Comparison of ENCODE assay signal across 16 cellular contexts in the genomic region with DNA sequence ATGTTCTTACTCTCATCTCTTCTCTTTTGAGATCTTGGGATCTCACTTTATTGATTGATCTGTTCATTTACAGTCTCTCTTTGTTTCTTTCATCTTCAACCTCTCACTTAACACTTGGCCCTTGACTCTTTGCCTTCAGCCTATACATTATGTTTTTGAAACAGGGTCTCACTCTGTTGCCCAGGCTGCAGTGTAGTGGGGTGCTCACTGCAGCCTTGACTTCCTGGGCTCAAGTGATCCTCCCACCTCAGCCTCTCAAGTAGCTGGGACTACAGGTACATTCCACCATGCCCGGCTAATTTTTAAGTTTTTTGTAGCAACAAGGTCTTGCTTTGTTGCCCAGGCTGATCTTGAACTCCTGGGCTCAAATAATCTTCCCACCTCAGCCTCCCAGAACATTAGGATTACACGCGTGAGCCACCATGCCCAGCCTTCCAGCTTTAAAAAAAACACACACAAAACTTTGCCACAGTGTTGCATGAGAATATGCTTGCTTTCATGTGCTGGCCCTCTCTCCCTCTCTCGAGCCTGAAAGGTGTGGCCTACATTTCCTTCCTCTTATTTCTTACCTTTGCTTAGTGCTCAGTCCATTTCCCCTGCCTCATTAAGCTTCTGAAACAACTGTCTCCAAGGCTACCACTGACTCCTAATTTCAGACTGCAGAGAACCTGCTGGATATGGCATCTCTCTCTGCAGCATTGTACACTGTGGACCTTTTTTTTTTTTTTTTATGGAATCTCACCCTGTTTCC. TPM values are rescaled to one million over a fixed set of nuclear protein-coding genes. Genes with fewer than 3 reads are reported as not detected.
DNase-seq lines count a peak whose midpoint lies in the region; ATAC-seq, FAIRE-seq and TF ChIP-seq lines count a peak whose summit lies in the region.
"Had no signal": no experiment of that assay in that cellular context is flagged by ENCODE, and none has a peak within 500 bp of the region (broad histone marks: within the 10 kb centered on the region; RNA-seq: fewer than 3 reads in every experiment).

No MANE protein-coding gene starts in this region.

- no peak for FAIRE-seq in kidney (lab: Jason Lieb, UNC)
- FAIRE-seq: keratinocyte had no signal

- peaks cover 2% of the 10 kb centered on the region for H3K36me3 Mint-ChIP-seq in CD8-positive, alpha-beta T cell
- peaks cover 3% of the 10 kb centered on the region for H3K36me3 Mint-ChIP-seq in memory B cell

- H3K4me3 ChIP-seq in CD8-positive, alpha-beta T cell (ENCODE audit: low read depth, low read length): peak overlapping the region; percentile 35
- H3K4me3 ChIP-seq in kidney (ENCODE audit: low read length in 2 of 2) (no peak overlapping the region), left ventricle myocardium inferior (no peak overlapping the region)

- DNase-seq in CD8-positive, alpha-beta T cell: no peak
- peak in 1 of 2 donors; percentile 34 for DNase-seq in memory B cell (ENCODE audit: low spot score in 2 of 2)
- DNase-seq in NK-92 treated with Interleukin-12 subunit alpha and Interleukin-12 subunit beta, amount 100 ng/mL, for 24 hours (lab: John Stamatoyannopoulos, UW): no peak
- no peak for DNase-seq in kidney
- no peak for DNase-seq in left ventricle myocardium inferior
- DNase-seq: activated CD4-positive, CD25-positive, alpha-beta regulatory T cell treated with anti-CD3 and anti-CD28 coated beads, Interleukin-2, amount 50 U/mL, for 72 hours; COR-L47; foreskin keratinocyte; NCI-H510A treated with DMSO at 0.1 percent for 48 hours; SHP77 treated with DMSO at 0.1 percent for 48 hours; stimulated activated CD4-positive, alpha-beta T cell treated with anti-CD3 and anti-CD28 coated beads, Interleukin-12 subunit alpha, Interleukin-12 subunit beta, amount 100 ng/mL, for 4 hours; stimulated activated CD8-positive, alpha-beta memory T cell treated with anti-CD3 and anti-CD28 coated beads, Interleukin-4, amount 100 ng/mL, for 48 hours had no signal

- H3K36me3 ChIP-seq in CD8-positive, alpha-beta T cell (ENCODE audit: insufficient read depth, low read length): no peaks in the 10 kb centered on the region
- H3K36me3 ChIP-seq in kidney (ENCODE audit: control insufficient read depth in 1 of 2, insufficient read depth in 2 of 2, low read length in 2 of 2) (no peaks in the 10 kb centered on the region), left ventricle myocardium inferior (no peaks in the 10 kb centered on the region)

- no peak for ATAC-seq in CD8-positive, alpha-beta T cell
- peak; percentile 59 for ATAC-seq in GM19351 (IDR thresholded peaks at IDR 0.05; ENCODE audit: unreplicated experiment)
- peak; percentile 69 for ATAC-seq in memory B cell (ENCODE audit: low read depth)
- ATAC-seq in GM19023 (IDR thresholded peaks at IDR 0.05; ENCODE audit: unreplicated experiment): no peak
- ATAC-seq: foreskin keratinocyte had no signal

- H3K27me3 Mint-ChIP-seq in CD8-positive, alpha-beta T cell (ENCODE audit: low read depth): no peaks in the 10 kb centered on the region
- no peaks in the 10 kb centered on the region for H3K27me3 Mint-ChIP-seq in memory B cell

- no peaks in the 10 kb centered on the region for H3K9me3 Mint-ChIP-seq in CD8-positive, alpha-beta T cell
- H3K9me3 Mint-ChIP-seq in memory B cell: peaks cover 2% of the 10 kb centered on the region

- intact Hi-C loops in CD8-positive, alpha-beta T cell (cut with DNase I, micrococcal nuclease): loop anchor here in 1 of 2 experiments (1.0 kb wide), 1 partner anchor 9 kb away; no protein-coding TSS in a partner anchor
- intact Hi-C loops in kidney (cut with DNase I) (no loop called here), left ventricle myocardium inferior (cut with micrococcal nuclease) (no loop called here)

- no peaks in the 10 kb centered on the region for H3K9me3 ChIP-seq in CD8-positive, alpha-beta T cell (ENCODE audit: low read length)
- H3K9me3 ChIP-seq in kidney (ENCODE audit: control insufficient read depth in 1 of 2, low read length in 2 of 2): no peaks in the 10 kb centered on the region
- H3K9me3 ChIP-seq in left ventricle myocardium inferior (replicated peaks): no peaks in the 10 kb centered on the region

- no peak for TF ChIP-seq CTCF in CD8-positive, alpha-beta T cell (IDR thresholded peaks at IDR 0.05)
- TF ChIP-seq CTCF in VCaP (conservative IDR thresholded peaks at IDR 0.05): no peak
- no peak for TF ChIP-seq CTCF in kidney (IDR thresholded peaks at IDR 0.05; ENCODE audit: borderline replicate concordance, extremely low read depth, insufficient read depth)
- TF ChIP-seq CTCF in left ventricle myocardium inferior (IDR thresholded peaks at IDR 0.05; ENCODE audit: borderline replicate concordance): no peak

- H3K9ac ChIP-seq in kidney (ENCODE audit: low read length in 2 of 2): no peak overlapping the region

- CTCF ChIA-PET in CD8-positive, alpha-beta T cell (lab: Charles Lee): interaction anchor here (0.9 to 1.1 kb wide), 2 partner anchors 11 to 27 kb away, joined by 3 read pairs; no protein-coding TSS in a partner anchor

- POLR2A ChIA-PET in CD8-positive, alpha-beta T cell (lab: Charles Lee): interaction anchor here (1.2 kb wide), 1 partner anchor 10 kb away, joined by 5 read pairs; a partner anchor contains a TSS

- peaks cover 75% of the 10 kb centered on the region for H3K4me1 ChIP-seq in CD8-positive, alpha-beta T cell (ENCODE audit: insufficient read depth, low read length)
- H3K4me1 ChIP-seq in kidney (ENCODE audit: control insufficient read depth in 1 of 2, insufficient read depth in 1 of 2, low read depth in 1 of 2, low read length in 2 of 2) (peaks cover 0 to 11% of the 10 kb centered on the region in 2 donors), left ventricle myocardium inferior (peaks cover 54% of the 10 kb centered on the region)

- H3K27ac Mint-ChIP-seq in CD8-positive, alpha-beta T cell: peak overlapping the region; percentile 88
- peak overlapping the region; percentile 91 for H3K27ac Mint-ChIP-seq in memory B cell

- H3K27me3 ChIP-seq in CD8-positive, alpha-beta T cell (ENCODE audit: insufficient read depth, low read length): no peaks in the 10 kb centered on the region
- no peaks in the 10 kb centered on the region for H3K27me3 ChIP-seq in left ventricle myocardium inferior (ENCODE audit: low read depth)
- H3K27me3 ChIP-seq: foreskin keratinocyte had no signal

- no peak overlapping the region for H3K27ac ChIP-seq in CD8-positive, alpha-beta T cell (ENCODE audit: low read depth, low read length)
- H3K27ac ChIP-seq in VCaP: peak overlapping the region; percentile 33
- no peak overlapping the region for H3K27ac ChIP-seq in kidney (ENCODE audit: low read depth in 2 of 2, low read length in 2 of 2)
- no peak overlapping the region for H3K27ac ChIP-seq in left ventricle myocardium inferior (replicated peaks)
- H3K27ac ChIP-seq: foreskin keratinocyte had no signal

- H3K4me3 Mint-ChIP-seq in CD8-positive, alpha-beta T cell: peak overlapping the region; percentile 65
- H3K4me3 Mint-ChIP-seq in memory B cell: peak overlapping the region; percentile 74

- peaks cover 60% of the 10 kb centered on the region for H3K4me1 Mint-ChIP-seq in CD8-positive, alpha-beta T cell (ENCODE audit: low read depth)
- peaks cover 33% of the 10 kb centered on the region for H3K4me1 Mint-ChIP-seq in memory B cell

RNA-seq across cellular contexts. Expression of a gene that starts 9.9 kb away (rescaled TPM):
- 10 to 100 TPM; 18.8 to 20.7 TPM for total RNA-seq in CD8-positive, alpha-beta T cell
- 23.3 TPM for total RNA-seq in kidney
- polyA plus RNA-seq in kidney (ENCODE audit: insufficient read depth, low read depth, low replicate concordance): 4.6 TPM
- total RNA-seq in left ventricle myocardium inferior: 13.2 TPM

Comparison
In these comparisons a context has a peak if more than half of its experiments do, and no peak if none do; other contexts are left out.
1. ATAC-seq: peak in GM19351 (single experiment) and memory B cell (single experiment); none in CD8-positive, alpha-beta T cell (single experiment) and GM19023 (single experiment).